In the genomic region with DNA sequence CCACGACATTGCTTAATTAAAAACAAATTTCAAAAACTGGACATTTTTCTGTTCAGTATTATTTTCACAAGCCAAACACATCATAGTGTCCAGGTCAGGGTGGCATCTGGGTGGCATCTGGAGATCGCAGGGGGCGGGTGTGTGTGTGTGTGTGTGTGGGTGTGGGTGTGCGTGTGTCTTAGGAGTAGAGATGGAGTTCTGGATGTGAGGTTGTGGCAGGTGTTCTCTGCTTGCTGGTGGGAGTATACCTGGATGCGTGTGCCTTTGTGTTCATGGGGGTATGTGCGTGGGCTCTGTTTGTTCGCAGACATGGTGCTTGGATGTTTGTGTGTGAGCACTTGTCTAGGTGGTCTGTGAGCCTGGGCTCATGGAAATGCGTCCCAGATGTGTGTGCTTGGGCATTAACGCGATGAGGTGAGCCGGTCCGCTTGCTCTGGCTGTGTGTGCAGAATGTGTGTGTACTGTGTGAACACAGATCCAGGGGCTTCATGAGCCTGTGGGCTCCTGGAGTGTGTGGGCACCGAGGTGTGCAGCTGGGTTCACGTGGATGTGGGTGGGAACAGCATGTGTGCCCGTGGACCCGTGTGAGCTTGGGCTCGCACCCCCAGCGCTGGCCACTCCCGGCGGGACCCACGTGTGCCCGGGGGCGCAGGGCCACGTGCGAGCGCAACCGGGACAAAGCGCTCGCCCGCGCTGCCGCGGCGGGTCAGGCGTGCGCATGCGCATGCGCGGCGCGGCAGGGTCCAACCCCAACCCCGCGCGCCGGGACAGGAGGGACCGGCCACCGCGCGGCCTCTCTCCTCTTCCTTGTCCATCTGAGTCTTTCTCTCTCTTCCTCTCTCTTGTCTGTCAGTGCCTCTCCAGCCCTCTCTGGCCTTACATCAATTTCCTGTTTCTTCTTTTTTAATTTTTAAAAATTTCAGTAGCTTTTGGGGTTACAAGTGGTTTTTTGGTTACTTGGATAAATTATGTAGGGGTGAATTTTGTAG, we compare ENCODE assay signal across 8 cellular contexts.
DNase-seq lines count a peak whose midpoint lies in the region; ATAC-seq and TF ChIP-seq lines count a peak whose summit lies in the region.

No MANE protein-coding gene starts in this region.

- H3K4me3 ChIP-seq in fibroblast of villous mesenchyme (ENCODE audit: low read depth, low read length): peak overlapping the region; percentile 48

- peak overlapping the region; percentile 60 to 86 for H3K4me3 Mint-ChIP-seq in CD14-positive monocyte
- H3K4me3 Mint-ChIP-seq in osteocyte (ENCODE audit: unreplicated experiment): peak overlapping the region; percentile 62

- H3K27ac Mint-ChIP-seq in CD14-positive monocyte (peak overlapping the region in 3 of 7 donors; percentile 20 to 44 (median 31)), osteocyte (ENCODE audit: unreplicated experiment) (no peak overlapping the region)

- no peak for DNase-seq in CD14-positive monocyte (ENCODE audit: low spot score)
- peak; percentile 80 for DNase-seq in NCI-H2171 (lab: John Stamatoyannopoulos, UW)
- peak; percentile 51 for DNase-seq in activated T-cell treated with anti-CD3 and anti-CD28 coated beads for 48 hours (ENCODE audit: low read depth)
- DNase-seq in fibroblast of villous mesenchyme (ENCODE audit: low read depth): peak; percentile 22
- DNase-seq in osteocyte (ENCODE audit: extremely low spot score, unreplicated experiment): no peak
- no peak for DNase-seq in hippocampal formation (lab: John Stamatoyannopoulos, UW)

- peaks cover 18 to 25% of the 10 kb centered on the region in 2 donors for H3K36me3 Mint-ChIP-seq in CD14-positive monocyte
- H3K36me3 Mint-ChIP-seq in osteocyte (ENCODE audit: unreplicated experiment): peaks cover 7% of the 10 kb centered on the region

- H3K9me3 Mint-ChIP-seq in CD14-positive monocyte (peaks cover 0 to 1% (median 0%) of the 10 kb centered on the region in 7 donors), osteocyte (ENCODE audit: unreplicated experiment) (no peaks in the 10 kb centered on the region)

- intact Hi-C loops in CD14-positive monocyte (cut with micrococcal nuclease): loop anchor here in 1 of 2 donors (10.0 kb wide), 1 partner anchor 118 kb away; the partner anchor contains the start of genes BLCAP and NNAT

- H3K4me1 Mint-ChIP-seq in CD14-positive monocyte (peaks cover 19% of the 10 kb centered on the region), osteocyte (ENCODE audit: unreplicated experiment) (peaks cover 24% of the 10 kb centered on the region)

- H3K27me3 Mint-ChIP-seq in CD14-positive monocyte (ENCODE audit: low read depth in 3 of 3) (peaks cover 13 to 32% (median 28%) of the 10 kb centered on the region in 3 donors), osteocyte (ENCODE audit: unreplicated experiment) (peaks cover 25% of the 10 kb centered on the region)

- peak; percentile 48 for ATAC-seq in GM19023 (IDR thresholded peaks at IDR 0.05; ENCODE audit: unreplicated experiment)
- ATAC-seq in HG02623 (IDR thresholded peaks at IDR 0.05; ENCODE audit: unreplicated experiment): no peak

- TF ChIP-seq CTCF in CD14-positive monocyte (IDR thresholded peaks at IDR 0.05) (no peak), fibroblast of villous mesenchyme (IDR thresholded peaks at IDR 0.05; ENCODE audit: insufficient read depth, low read depth, low read length) (no peak), osteocyte (IDR thresholded peaks at IDR 0.05) (no peak)

Comparison
In these comparisons a context has a peak if more than half of its experiments do, and no peak if none do; other contexts are left out.
1. DNase-seq: peak in NCI-H2171 (single experiment), activated T-cell treated with anti-CD3 and anti-CD28 coated beads for 48 hours (single experiment) and fibroblast of villous mesenchyme (single experiment); none in CD14-positive monocyte (single experiment), osteocyte (single experiment) and hippocampal formation (0 of 2).